In the genomic region with DNA sequence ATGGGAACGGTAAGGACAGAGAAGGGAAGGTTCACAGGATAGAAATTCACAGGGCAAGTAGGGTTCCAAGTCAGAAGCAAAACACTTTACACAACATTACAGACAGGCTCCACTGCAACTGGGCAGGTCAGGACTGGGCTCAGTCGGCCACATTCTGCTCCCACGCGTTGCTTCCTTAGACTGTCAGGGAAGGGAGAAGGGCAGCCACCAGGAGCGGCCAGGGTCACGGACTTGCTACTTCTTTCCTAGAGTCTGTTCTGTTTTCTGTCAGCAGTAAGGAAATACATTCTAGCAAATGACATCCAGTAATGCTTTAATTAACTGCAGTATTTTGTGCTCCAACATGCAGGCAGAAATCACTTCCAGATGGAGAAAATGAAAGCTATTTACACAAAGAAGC, we compare ENCODE assay signal across 17 cellular contexts.
A peak's percentile ranks its signal among the peaks of the same experiment; 100 is the strongest.
DNase-seq lines count a peak whose midpoint lies in the region; ATAC-seq and TF ChIP-seq lines count a peak whose summit lies in the region.
"Had no signal": no experiment of that assay in that cellular context is flagged by ENCODE, and none has a peak within 500 bp of the region (broad histone marks: within the 10 kb centered on the region; RNA-seq: fewer than 3 reads in every experiment).

No MANE protein-coding gene starts in this region.

- no peak for DNase-seq in activated CD8-positive, alpha-beta memory T cell treated with anti-CD3 and anti-CD28 coated beads, Interleukin-2, amount 10 ng/mL, durations not matched to agents 7 days and 5 days
- DNase-seq in activated CD8-positive, alpha-beta memory T cell treated with anti-CD3 and anti-CD28 coated beads, Interleukin-2, amount 50 U/mL, for 4 hours: no peak
- DNase-seq in amniotic stem cell (lab: John Stamatoyannopoulos, UW) (peak; percentile 5), kidney glomerular epithelial cell (lab: John Stamatoyannopoulos, UW) (peak; percentile 37), thyroid gland (peak; percentile 49 to 61), tibial nerve (ENCODE audit: low spot score in 2 of 2) (no peak), GF-D8 (lab: John Stamatoyannopoulos, UW) (no peak)
- DNase-seq in activated CD4-positive, alpha-beta T cell treated with anti-CD3 and anti-CD28 coated beads, Interleukin-2, amount 50 U/mL, for 48 hours: no peak
- DNase-seq: activated B cell treated with CpG ODN at 0.5 μM for 24 hours; activated naive CD8-positive, alpha-beta T cell treated with anti-CD3 and anti-CD28 coated beads, Interleukin-2, amount 10 ng/mL, durations not matched to agents 7 days and 5 days; cortex of kidney; foreskin melanocyte; islet precursor cell; natural killer cell; NCI-H1105; NCI-H446; OCI-M1 had no signal

- H3K4me1 ChIP-seq in thyroid gland (peaks cover 20 to 32% of the 10 kb centered on the region in 2 donors), tibial nerve (peaks cover 0 to 28% (median 0%) of the 10 kb centered on the region in 4 donors)

- no peak for TF ChIP-seq POLR2A in thyroid gland (IDR thresholded peaks at IDR 0.05)
- no peak for TF ChIP-seq POLR2A in tibial nerve (IDR thresholded peaks at IDR 0.05)

- peaks cover 11% of the 10 kb centered on the region for H3K9me3 Mint-ChIP-seq in activated CD8-positive, alpha-beta memory T cell treated with anti-CD3 and anti-CD28 coated beads, Interleukin-2, amount 10 ng/mL, durations not matched to agents 7 days and 5 days (ENCODE audit: low read depth)
- H3K9me3 Mint-ChIP-seq: activated B cell treated with CpG ODN at 0.5 μM for 24 hours, natural killer cell had no signal

- H3K27ac Mint-ChIP-seq in activated CD8-positive, alpha-beta memory T cell treated with anti-CD3 and anti-CD28 coated beads, Interleukin-2, amount 10 ng/mL, durations not matched to agents 7 days and 5 days: no peak overlapping the region
- H3K27ac Mint-ChIP-seq: activated B cell treated with CpG ODN at 0.5 μM for 24 hours; activated naive CD8-positive, alpha-beta T cell treated with anti-CD3 and anti-CD28 coated beads, Interleukin-2, amount 10 ng/mL, durations not matched to agents 7 days and 5 days had no signal

- H3K4me1 Mint-ChIP-seq in activated CD8-positive, alpha-beta memory T cell treated with anti-CD3 and anti-CD28 coated beads, Interleukin-2, amount 10 ng/mL, durations not matched to agents 7 days and 5 days: no peaks in the 10 kb centered on the region
- H3K4me1 Mint-ChIP-seq: activated B cell treated with CpG ODN at 0.5 μM for 24 hours; activated naive CD8-positive, alpha-beta T cell treated with anti-CD3 and anti-CD28 coated beads, Interleukin-2, amount 10 ng/mL, durations not matched to agents 7 days and 5 days had no signal

- no peak overlapping the region for H3K4me3 Mint-ChIP-seq in activated CD8-positive, alpha-beta memory T cell treated with anti-CD3 and anti-CD28 coated beads, Interleukin-2, amount 10 ng/mL, durations not matched to agents 7 days and 5 days
- H3K4me3 Mint-ChIP-seq: activated B cell treated with CpG ODN at 0.5 μM for 24 hours; activated naive CD8-positive, alpha-beta T cell treated with anti-CD3 and anti-CD28 coated beads, Interleukin-2, amount 10 ng/mL, durations not matched to agents 7 days and 5 days; natural killer cell had no signal

- no peaks in the 10 kb centered on the region for H3K27me3 ChIP-seq in thyroid gland
- H3K27me3 ChIP-seq in tibial nerve: no peaks in the 10 kb centered on the region

- H3K36me3 Mint-ChIP-seq in activated CD8-positive, alpha-beta memory T cell treated with anti-CD3 and anti-CD28 coated beads, Interleukin-2, amount 10 ng/mL, durations not matched to agents 7 days and 5 days: peaks cover 2% of the 10 kb centered on the region
- H3K36me3 Mint-ChIP-seq: natural killer cell had no signal

- H3K27me3 Mint-ChIP-seq in activated CD8-positive, alpha-beta memory T cell treated with anti-CD3 and anti-CD28 coated beads, Interleukin-2, amount 10 ng/mL, durations not matched to agents 7 days and 5 days: no peaks in the 10 kb centered on the region

- H3K27ac ChIP-seq in thyroid gland: peak overlapping the region in 2 of 3 donors; percentile 61 to 65
- H3K27ac ChIP-seq in tibial nerve: no peak overlapping the region

- CTCF ChIA-PET in activated CD8-positive, alpha-beta memory T cell treated with anti-CD3 and anti-CD28 coated beads, Interleukin-2, amount 10 ng/mL, durations not matched to agents 7 days and 5 days (lab: Charles Lee): no interaction called here

- TF ChIP-seq CTCF in thyroid gland (IDR thresholded peaks at IDR 0.05) (no peak), tibial nerve (IDR thresholded peaks at IDR 0.05) (no peak)

- ATAC-seq in activated CD8-positive, alpha-beta memory T cell treated with anti-CD3 and anti-CD28 coated beads, Interleukin-2, amount 10 ng/mL, durations not matched to agents 7 days and 5 days: peak; percentile 16
- ATAC-seq: natural killer cell had no signal

- H3K9me3 ChIP-seq in thyroid gland: no peaks in the 10 kb centered on the region
- H3K9me3 ChIP-seq in tibial nerve: peaks cover 0 to 5% (median 0%) of the 10 kb centered on the region in 4 donors

- intact Hi-C loops in thyroid gland (cut with DNase I): no loop called here

- no peak overlapping the region for H3K4me3 ChIP-seq in thyroid gland (replicated peaks in 1 of 3)
- H3K4me3 ChIP-seq in tibial nerve: no peak overlapping the region

- 18 to 25% methylated on average over 5 to 6 of the region's 6 CpGs for WGBS in thyroid gland, 2 donors
- WGBS in tibial nerve, 2 donors: 35 to 56% methylated on average over 6 of the region's 6 CpGs

- TF ChIP-seq EP300 in tibial nerve (IDR thresholded peaks at IDR 0.05): no peak

- H3K36me3 ChIP-seq in thyroid gland (no peaks in the 10 kb centered on the region), tibial nerve (peaks cover 0 to 21% (median 0%) of the 10 kb centered on the region in 3 donors)

Comparison
In these comparisons a context has a peak if more than half of its experiments do, and no peak if none do; other contexts are left out.
1. DNase-seq: peak in amniotic stem cell (single experiment), kidney glomerular epithelial cell (single experiment) and thyroid gland (2 of 2); none in activated CD8-positive, alpha-beta memory T cell treated with anti-CD3 and anti-CD28 coated beads, Interleukin-2, amount 10 ng/mL, durations not matched to agents 7 days and 5 days (single experiment), activated CD8-positive, alpha-beta memory T cell treated with anti-CD3 and anti-CD28 coated beads, Interleukin-2, amount 50 U/mL, for 4 hours (single experiment), activated CD4-positive, alpha-beta T cell treated with anti-CD3 and anti-CD28 coated beads, Interleukin-2, amount 50 U/mL, for 48 hours (0 of 2), tibial nerve (0 of 2) and GF-D8 (single experiment).
2. H3K27ac ChIP-seq: peak in thyroid gland (2 of 3); none in tibial nerve (0 of 4).